1 cellular context compared by ENCODE assay signal in the genomic region with DNA sequence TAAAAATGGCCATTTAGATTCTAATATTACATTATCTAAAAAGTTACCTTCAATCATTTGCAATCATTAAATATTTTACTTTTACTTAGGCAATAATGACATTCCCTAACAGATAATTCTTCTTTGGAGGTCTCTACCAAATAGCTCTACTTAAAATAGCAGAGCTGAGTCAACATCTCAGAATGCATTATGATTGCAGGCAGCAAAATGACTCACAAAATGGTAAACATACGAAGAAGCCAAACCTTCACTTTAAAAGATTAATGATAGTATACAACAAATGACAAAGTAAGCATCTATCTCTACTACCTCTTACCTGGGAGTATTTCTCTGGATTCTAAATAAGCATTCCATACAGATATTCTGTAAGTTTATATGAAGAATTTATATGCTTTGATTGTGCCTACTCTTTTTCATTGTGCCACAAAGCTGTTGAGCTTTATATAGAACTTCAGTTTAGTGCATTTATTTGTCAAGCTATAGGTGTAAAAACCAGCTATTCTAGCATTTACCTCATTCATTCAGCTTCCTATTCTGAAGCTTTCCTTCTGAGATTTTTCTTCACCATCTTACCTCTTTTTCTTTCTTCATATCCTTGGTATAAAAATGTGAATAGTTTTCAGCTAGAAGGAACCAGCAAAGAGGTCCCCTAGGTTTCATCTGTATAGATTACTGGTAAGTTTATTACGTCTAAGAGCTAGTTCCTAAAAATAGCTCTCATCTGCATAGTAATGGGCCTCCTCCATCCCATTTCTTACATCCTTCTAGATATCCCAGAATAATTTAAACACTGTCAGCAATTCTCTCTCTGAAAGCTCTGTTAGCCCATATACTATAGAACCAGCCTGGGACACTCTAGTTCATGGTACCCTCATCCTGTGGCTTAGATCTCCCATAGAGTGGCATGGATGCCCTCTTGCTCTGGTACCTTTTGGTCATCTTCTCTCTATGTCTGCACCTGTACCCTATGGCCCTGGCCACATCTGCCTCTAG.
TF ChIP-seq lines count a peak whose summit lies in the region.

No MANE protein-coding gene starts in this region.

TF ChIP-seq in HCT116, 20 proteins besides CTCF, POLR2A, EP300 and RAD21 (continued from another document):
- TF ChIP-seq CEBPB (IDR thresholded peaks at IDR 0.05; ENCODE audit: low read depth) (0 out of 2 replicates have a peak, but pooled peaks have one; percentile 41), EZH2 (IDR thresholded peaks at IDR 0.05) (no peak), SRF (IDR thresholded peaks at IDR 0.05; ENCODE audit: low read depth) (no peak), YY1 (IDR thresholded peaks at IDR 0.05; ENCODE audit: extremely low read depth, insufficient replicate concordance, low read depth, low read length) (no peak), ZFX (IDR thresholded peaks at IDR 0.05) (no peak), EZH2phosphoT487 (IDR thresholded peaks at IDR 0.05; ENCODE audit: borderline replicate concordance) (no peak), TCF7L2 (IDR thresholded peaks at IDR 0.05; ENCODE audit: borderline replicate concordance, extremely low read depth, insufficient read depth, insufficient read length) (no peak), ZNF274 (IDR thresholded peaks at IDR 0.05; ENCODE audit: low read depth, low read length) (no peak), CBX3 (IDR thresholded peaks at IDR 0.05; ENCODE audit: low read depth) (no peak), ELF1 (IDR thresholded peaks at IDR 0.05; ENCODE audit: borderline replicate concordance, low read depth) (no peak), SP1 (IDR thresholded peaks at IDR 0.05; ENCODE audit: low read depth) (peak; percentile 47; the same call in 1 of the 2 replicates), EGR1 (IDR thresholded peaks at IDR 0.05; ENCODE audit: low read depth) (no peak)
- TF ChIP-seq, protein P1, sequence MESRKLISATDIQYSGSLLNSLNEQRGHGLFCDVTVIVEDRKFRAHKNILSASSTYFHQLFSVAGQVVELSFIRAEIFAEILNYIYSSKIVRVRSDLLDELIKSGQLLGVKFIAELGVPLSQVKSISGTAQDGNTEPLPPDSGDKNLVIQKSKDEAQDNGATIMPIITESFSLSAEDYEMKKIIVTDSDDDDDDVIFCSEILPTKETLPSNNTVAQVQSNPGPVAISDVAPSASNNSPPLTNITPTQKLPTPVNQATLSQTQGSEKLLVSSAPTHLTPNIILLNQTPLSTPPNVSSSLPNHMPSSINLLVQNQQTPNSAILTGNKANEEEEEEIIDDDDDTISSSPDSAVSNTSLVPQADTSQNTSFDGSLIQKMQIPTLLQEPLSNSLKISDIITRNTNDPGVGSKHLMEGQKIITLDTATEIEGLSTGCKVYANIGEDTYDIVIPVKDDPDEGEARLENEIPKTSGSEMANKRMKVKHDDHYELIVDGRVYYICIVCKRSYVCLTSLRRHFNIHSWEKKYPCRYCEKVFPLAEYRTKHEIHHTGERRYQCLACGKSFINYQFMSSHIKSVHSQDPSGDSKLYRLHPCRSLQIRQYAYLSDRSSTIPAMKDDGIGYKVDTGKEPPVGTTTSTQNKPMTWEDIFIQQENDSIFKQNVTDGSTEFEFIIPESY (IDR thresholded peaks at IDR 0.05; ENCODE audit: extremely low read depth, insufficient replicate concordance, low read length), result no peak
- TF ChIP-seq, protein P2, sequence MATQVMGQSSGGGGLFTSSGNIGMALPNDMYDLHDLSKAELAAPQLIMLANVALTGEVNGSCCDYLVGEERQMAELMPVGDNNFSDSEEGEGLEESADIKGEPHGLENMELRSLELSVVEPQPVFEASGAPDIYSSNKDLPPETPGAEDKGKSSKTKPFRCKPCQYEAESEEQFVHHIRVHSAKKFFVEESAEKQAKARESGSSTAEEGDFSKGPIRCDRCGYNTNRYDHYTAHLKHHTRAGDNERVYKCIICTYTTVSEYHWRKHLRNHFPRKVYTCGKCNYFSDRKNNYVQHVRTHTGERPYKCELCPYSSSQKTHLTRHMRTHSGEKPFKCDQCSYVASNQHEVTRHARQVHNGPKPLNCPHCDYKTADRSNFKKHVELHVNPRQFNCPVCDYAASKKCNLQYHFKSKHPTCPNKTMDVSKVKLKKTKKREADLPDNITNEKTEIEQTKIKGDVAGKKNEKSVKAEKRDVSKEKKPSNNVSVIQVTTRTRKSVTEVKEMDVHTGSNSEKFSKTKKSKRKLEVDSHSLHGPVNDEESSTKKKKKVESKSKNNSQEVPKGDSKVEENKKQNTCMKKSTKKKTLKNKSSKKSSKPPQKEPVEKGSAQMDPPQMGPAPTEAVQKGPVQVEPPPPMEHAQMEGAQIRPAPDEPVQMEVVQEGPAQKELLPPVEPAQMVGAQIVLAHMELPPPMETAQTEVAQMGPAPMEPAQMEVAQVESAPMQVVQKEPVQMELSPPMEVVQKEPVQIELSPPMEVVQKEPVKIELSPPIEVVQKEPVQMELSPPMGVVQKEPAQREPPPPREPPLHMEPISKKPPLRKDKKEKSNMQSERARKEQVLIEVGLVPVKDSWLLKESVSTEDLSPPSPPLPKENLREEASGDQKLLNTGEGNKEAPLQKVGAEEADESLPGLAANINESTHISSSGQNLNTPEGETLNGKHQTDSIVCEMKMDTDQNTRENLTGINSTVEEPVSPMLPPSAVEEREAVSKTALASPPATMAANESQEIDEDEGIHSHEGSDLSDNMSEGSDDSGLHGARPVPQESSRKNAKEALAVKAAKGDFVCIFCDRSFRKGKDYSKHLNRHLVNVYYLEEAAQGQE (IDR thresholded peaks at IDR 0.05; ENCODE audit: low read depth), result no peak
